In the genomic region with DNA sequence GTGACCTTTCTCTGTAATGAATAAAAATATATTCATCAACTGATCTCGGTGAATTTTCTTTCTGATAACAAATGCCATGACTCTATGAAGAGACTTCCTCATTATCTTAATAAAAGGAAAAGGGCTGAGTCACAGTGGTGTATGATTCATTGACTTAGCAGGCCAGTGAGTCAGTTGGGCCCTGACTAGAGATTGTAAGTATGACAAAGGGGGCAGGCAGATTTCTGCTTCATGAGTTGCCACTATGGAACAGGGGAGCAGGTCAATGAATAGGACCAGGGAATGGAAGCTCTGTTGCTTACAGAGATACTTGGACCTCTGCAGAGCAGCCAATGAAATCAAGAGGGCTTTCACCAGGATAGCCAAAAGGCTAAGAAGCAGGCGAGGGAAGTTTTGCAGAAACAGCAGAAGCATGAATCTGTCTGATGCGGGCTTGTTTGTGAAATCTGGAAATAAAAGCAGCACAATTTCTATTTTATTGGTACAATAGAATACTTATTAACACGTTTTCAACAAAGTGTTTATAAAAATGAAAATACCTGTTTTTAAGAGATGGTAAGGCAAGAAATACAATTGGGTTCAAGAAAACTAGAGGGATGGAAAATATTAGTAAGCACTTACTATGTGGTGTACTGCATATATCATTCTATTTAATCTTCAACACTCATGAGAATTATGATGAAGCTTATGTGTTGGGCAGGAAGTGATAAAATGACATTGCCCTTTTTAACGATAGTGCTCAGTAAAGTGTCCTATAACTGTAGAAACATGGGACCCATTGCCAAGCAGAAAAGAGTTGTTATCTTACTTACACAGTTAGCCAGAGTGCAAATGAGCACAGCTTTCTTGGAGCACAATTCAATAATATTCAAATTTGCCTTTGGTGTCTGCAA, we compare ENCODE assay signal across 1 cellular context.
TF ChIP-seq lines count a peak whose summit lies in the region.

No MANE protein-coding gene starts in this region.

TF ChIP-seq in K562, 482 proteins besides CTCF, POLR2A, EP300 and RAD21 (continued from another document and continues in another):
- TF ChIP-seq, protein P1, sequence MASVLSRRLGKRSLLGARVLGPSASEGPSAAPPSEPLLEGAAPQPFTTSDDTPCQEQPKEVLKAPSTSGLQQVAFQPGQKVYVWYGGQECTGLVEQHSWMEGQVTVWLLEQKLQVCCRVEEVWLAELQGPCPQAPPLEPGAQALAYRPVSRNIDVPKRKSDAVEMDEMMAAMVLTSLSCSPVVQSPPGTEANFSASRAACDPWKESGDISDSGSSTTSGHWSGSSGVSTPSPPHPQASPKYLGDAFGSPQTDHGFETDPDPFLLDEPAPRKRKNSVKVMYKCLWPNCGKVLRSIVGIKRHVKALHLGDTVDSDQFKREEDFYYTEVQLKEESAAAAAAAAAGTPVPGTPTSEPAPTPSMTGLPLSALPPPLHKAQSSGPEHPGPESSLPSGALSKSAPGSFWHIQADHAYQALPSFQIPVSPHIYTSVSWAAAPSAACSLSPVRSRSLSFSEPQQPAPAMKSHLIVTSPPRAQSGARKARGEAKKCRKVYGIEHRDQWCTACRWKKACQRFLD (CRISPR knock-in tag; IDR thresholded peaks at IDR 0.05): no peak
- no peak for TF ChIP-seq TGIF2 (CRISPR knock-in tag; IDR thresholded peaks at IDR 0.05)
- no peak for TF ChIP-seq ZBTB7A (IDR thresholded peaks at IDR 0.05; ENCODE audit: borderline replicate concordance, control insufficient read depth, low read depth, low read length)
- TF ChIP-seq PCBP2 (IDR thresholded peaks at IDR 0.05; ENCODE audit: low read depth, low read length, poor library complexity, severe bottlenecking): no peak
- no peak for TF ChIP-seq MYC (IDR thresholded peaks at IDR 0.05; ENCODE audit: low read depth, low read length)
- TF ChIP-seq MYC (CRISPR knock-in tag; IDR thresholded peaks at IDR 0.05; ENCODE audit: borderline replicate concordance, low read depth): no peak
- 0 out of 2 replicates have a peak, but pooled peaks have one; percentile 36 for TF ChIP-seq ZBTB17 (CRISPR knock-in tag; IDR thresholded peaks at IDR 0.05)
- TF ChIP-seq, protein P2, sequence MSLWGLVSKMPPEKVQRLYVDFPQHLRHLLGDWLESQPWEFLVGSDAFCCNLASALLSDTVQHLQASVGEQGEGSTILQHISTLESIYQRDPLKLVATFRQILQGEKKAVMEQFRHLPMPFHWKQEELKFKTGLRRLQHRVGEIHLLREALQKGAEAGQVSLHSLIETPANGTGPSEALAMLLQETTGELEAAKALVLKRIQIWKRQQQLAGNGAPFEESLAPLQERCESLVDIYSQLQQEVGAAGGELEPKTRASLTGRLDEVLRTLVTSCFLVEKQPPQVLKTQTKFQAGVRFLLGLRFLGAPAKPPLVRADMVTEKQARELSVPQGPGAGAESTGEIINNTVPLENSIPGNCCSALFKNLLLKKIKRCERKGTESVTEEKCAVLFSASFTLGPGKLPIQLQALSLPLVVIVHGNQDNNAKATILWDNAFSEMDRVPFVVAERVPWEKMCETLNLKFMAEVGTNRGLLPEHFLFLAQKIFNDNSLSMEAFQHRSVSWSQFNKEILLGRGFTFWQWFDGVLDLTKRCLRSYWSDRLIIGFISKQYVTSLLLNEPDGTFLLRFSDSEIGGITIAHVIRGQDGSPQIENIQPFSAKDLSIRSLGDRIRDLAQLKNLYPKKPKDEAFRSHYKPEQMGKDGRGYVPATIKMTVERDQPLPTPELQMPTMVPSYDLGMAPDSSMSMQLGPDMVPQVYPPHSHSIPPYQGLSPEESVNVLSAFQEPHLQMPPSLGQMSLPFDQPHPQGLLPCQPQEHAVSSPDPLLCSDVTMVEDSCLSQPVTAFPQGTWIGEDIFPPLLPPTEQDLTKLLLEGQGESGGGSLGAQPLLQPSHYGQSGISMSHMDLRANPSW (CRISPR knock-in tag; IDR thresholded peaks at IDR 0.05): no peak
- no peak; the same call in 1 of the 2 replicates for TF ChIP-seq ZNF75A (CRISPR knock-in tag; IDR thresholded peaks at IDR 0.05)
- TF ChIP-seq ZKSCAN3 (CRISPR knock-in tag; IDR thresholded peaks at IDR 0.05): no peak
- TF ChIP-seq HOXB6 (CRISPR knock-in tag; IDR thresholded peaks at IDR 0.05; ENCODE audit: borderline replicate concordance): no peak
- no peak for TF ChIP-seq ZNF174 (CRISPR knock-in tag; IDR thresholded peaks at IDR 0.05)
- TF ChIP-seq ILK (tag; IDR thresholded peaks at IDR 0.05; ENCODE audit: borderline replicate concordance, low read depth): no peak
- TF ChIP-seq, protein P3, sequence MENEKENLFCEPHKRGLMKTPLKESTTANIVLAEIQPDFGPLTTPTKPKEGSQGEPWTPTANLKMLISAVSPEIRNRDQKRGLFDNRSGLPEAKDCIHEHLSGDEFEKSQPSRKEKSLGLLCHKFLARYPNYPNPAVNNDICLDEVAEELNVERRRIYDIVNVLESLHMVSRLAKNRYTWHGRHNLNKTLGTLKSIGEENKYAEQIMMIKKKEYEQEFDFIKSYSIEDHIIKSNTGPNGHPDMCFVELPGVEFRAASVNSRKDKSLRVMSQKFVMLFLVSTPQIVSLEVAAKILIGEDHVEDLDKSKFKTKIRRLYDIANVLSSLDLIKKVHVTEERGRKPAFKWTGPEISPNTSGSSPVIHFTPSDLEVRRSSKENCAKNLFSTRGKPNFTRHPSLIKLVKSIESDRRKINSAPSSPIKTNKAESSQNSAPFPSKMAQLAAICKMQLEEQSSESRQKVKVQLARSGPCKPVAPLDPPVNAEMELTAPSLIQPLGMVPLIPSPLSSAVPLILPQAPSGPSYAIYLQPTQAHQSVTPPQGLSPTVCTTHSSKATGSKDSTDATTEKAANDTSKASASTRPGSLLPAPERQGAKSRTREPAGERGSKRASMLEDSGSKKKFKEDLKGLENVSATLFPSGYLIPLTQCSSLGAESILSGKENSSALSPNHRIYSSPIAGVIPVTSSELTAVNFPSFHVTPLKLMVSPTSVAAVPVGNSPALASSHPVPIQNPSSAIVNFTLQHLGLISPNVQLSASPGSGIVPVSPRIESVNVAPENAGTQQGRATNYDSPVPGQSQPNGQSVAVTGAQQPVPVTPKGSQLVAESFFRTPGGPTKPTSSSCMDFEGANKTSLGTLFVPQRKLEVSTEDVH (IDR thresholded peaks at IDR 0.05; ENCODE audit: low read depth, partially characterized antibody): no peak
- no peak for TF ChIP-seq IRF2 (CRISPR knock-in tag; IDR thresholded peaks at IDR 0.05)
- 0 out of 2 replicates have a peak, but pooled peaks have one; percentile 23 for TF ChIP-seq ERF (CRISPR knock-in tag; IDR thresholded peaks at IDR 0.05)
- no peak for TF ChIP-seq TAF7 (tag; IDR thresholded peaks at IDR 0.05)
- TF ChIP-seq, protein P4, sequence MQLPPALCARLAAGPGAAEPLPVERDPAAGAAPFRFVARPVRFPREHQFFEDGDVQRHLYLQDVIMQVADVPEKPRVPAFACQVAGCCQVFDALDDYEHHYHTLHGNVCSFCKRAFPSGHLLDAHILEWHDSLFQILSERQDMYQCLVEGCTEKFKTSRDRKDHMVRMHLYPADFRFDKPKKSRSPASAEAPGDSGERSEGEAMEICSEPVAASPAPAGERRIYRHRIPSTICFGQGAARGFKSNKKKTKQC (CRISPR knock-in tag; IDR thresholded peaks at IDR 0.05): no peak
- no peak for TF ChIP-seq PRMT5 (CRISPR knock-in tag; IDR thresholded peaks at IDR 0.05)
- no peak for TF ChIP-seq POLR2G (IDR thresholded peaks at IDR 0.05; ENCODE audit: low read depth, low read length)
- TF ChIP-seq CBFA2T2 (conservative IDR thresholded peaks at IDR 0.05): peak; percentile 59
- TF ChIP-seq ZNF384 (IDR thresholded peaks at IDR 0.05; ENCODE audit: low read depth, low read length): no peak
- no peak; the same call in 1 of the 2 replicates for TF ChIP-seq ZNF24 (IDR thresholded peaks at IDR 0.05)
- TF ChIP-seq LARP7 (IDR thresholded peaks at IDR 0.05): no peak
- TF ChIP-seq MAZ (CRISPR knock-in tag; conservative IDR thresholded peaks at IDR 0.05 in 1 of 2, IDR thresholded peaks at IDR 0.05 in 1 of 2): no peak; a peak in 1 of 4 replicates
- TF ChIP-seq L3MBTL2 (IDR thresholded peaks at IDR 0.05): no peak
- TF ChIP-seq SMAD4 (CRISPR knock-in tag; conservative IDR thresholded peaks at IDR 0.05): peak; percentile 34; the same call in 1 of the 2 replicates
- TF ChIP-seq, protein P5, sequence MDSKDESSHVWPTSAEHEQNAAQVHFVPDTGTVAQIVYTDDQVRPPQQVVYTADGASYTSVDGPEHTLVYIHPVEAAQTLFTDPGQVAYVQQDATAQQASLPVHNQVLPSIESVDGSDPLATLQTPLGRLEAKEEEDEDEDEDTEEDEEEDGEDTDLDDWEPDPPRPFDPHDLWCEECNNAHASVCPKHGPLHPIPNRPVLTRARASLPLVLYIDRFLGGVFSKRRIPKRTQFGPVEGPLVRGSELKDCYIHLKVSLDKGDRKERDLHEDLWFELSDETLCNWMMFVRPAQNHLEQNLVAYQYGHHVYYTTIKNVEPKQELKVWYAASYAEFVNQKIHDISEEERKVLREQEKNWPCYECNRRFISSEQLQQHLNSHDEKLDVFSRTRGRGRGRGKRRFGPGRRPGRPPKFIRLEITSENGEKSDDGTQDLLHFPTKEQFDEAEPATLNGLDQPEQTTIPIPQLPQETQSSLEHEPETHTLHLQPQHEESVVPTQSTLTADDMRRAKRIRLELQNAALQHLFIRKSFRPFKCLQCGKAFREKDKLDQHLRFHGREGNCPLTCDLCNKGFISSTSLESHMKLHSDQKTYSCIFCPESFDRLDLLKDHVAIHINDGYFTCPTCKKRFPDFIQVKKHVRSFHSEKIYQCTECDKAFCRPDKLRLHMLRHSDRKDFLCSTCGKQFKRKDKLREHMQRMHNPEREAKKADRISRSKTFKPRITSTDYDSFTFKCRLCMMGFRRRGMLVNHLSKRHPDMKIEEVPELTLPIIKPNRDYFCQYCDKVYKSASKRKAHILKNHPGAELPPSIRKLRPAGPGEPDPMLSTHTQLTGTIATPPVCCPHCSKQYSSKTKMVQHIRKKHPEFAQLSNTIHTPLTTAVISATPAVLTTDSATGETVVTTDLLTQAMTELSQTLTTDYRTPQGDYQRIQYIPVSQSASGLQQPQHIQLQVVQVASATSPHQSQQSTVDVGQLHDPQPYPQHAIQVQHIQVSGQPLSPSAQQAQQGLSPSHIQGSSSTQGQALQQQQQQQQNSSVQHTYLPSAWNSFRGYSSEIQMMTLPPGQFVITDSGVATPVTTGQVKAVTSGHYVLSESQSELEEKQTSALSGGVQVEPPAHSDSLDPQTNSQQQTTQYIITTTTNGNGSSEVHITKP (IDR thresholded peaks at IDR 0.05; ENCODE audit: partially characterized antibody): peak; percentile 43
- no peak for TF ChIP-seq RBFOX2 (IDR thresholded peaks at IDR 0.05; ENCODE audit: low read depth, low read length)
- TF ChIP-seq ZNF551 (CRISPR knock-in tag; IDR thresholded peaks at IDR 0.05): no peak
- no peak for TF ChIP-seq TARDBP (IDR thresholded peaks at IDR 0.05)
- 0 out of 2 replicates have a peak, but pooled peaks have one; percentile 36 for TF ChIP-seq ZNF644 (tag; IDR thresholded peaks at IDR 0.05; ENCODE audit: low read depth)
- TF ChIP-seq, protein P6, sequence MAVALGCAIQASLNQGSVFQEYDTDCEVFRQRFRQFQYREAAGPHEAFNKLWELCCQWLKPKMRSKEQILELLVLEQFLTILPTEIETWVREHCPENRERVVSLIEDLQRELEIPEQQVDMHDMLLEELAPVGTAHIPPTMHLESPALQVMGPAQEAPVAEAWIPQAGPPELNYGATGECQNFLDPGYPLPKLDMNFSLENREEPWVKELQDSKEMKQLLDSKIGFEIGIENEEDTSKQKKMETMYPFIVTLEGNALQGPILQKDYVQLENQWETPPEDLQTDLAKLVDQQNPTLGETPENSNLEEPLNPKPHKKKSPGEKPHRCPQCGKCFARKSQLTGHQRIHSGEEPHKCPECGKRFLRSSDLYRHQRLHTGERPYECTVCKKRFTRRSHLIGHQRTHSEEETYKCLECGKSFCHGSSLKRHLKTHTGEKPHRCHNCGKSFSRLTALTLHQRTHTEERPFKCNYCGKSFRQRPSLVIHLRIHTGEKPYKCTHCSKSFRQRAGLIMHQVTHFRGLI (CRISPR knock-in tag; IDR thresholded peaks at IDR 0.05): no peak
- TF ChIP-seq, protein P7, sequence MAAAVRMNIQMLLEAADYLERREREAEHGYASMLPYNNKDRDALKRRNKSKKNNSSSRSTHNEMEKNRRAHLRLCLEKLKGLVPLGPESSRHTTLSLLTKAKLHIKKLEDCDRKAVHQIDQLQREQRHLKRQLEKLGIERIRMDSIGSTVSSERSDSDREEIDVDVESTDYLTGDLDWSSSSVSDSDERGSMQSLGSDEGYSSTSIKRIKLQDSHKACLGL (CRISPR knock-in tag; IDR thresholded peaks at IDR 0.05; ENCODE audit: borderline replicate concordance, poor library complexity, severe bottlenecking): no peak
- no peak for TF ChIP-seq ZNF184 (CRISPR knock-in tag; IDR thresholded peaks at IDR 0.05)
- no peak for TF ChIP-seq ZNF232 (CRISPR knock-in tag; IDR thresholded peaks at IDR 0.05)
- TF ChIP-seq KAT8 (IDR thresholded peaks at IDR 0.05; ENCODE audit: low read depth): no peak
- TF ChIP-seq NFIC (IDR thresholded peaks at IDR 0.05): peak; percentile 38
- TF ChIP-seq CC2D1A (IDR thresholded peaks at IDR 0.05): no peak
- TF ChIP-seq TBL1XR1 (IDR thresholded peaks at IDR 0.05; ENCODE audit: low read length in 2 of 2): peak in 1 of 2 experiments; percentile 40; a peak in 1 of 4 replicates
- TF ChIP-seq, protein P8, sequence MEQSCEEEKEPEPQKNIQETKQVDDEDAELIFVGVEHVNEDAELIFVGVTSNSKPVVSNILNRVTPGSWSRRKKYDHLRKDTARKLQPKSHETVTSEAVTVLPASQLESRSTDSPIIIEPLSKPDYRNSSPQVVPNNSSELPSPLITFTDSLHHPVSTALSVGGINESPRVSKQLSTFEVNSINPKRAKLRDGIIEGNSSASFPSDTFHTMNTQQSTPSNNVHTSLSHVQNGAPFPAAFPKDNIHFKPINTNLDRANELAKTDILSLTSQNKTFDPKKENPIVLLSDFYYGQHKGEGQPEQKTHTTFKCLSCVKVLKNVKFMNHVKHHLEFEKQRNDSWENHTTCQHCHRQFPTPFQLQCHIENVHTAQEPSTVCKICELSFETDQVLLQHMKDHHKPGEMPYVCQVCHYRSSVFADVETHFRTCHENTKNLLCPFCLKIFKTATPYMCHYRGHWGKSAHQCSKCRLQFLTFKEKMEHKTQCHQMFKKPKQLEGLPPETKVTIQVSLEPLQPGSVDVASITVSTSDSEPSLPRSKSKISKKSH (CRISPR knock-in tag; IDR thresholded peaks at IDR 0.05): no peak
- peak; percentile 46 for TF ChIP-seq NCOA1 (IDR thresholded peaks at IDR 0.05; ENCODE audit: low read depth)
- TF ChIP-seq ZNF586 (CRISPR knock-in tag; conservative IDR thresholded peaks at IDR 0.05): no peak
- TF ChIP-seq SMARCE1 (IDR thresholded peaks at IDR 0.05): peak; percentile 98
- no peak for TF ChIP-seq PHF8 (IDR thresholded peaks at IDR 0.05; ENCODE audit: borderline replicate concordance, low read length)
- TF ChIP-seq, protein P9, sequence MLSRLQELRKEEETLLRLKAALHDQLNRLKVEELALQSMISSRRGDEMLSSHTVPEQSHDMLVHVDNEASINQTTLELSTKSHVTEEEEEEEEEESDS (CRISPR knock-in tag; IDR thresholded peaks at IDR 0.05): no peak
- no peak for TF ChIP-seq NUFIP1 (IDR thresholded peaks at IDR 0.05; ENCODE audit: partially characterized antibody)
- no peak for TF ChIP-seq ZNF76 (CRISPR knock-in tag; IDR thresholded peaks at IDR 0.05; ENCODE audit: borderline replicate concordance)
